ENCODE assay signal across 10 cellular contexts in the genomic region with DNA sequence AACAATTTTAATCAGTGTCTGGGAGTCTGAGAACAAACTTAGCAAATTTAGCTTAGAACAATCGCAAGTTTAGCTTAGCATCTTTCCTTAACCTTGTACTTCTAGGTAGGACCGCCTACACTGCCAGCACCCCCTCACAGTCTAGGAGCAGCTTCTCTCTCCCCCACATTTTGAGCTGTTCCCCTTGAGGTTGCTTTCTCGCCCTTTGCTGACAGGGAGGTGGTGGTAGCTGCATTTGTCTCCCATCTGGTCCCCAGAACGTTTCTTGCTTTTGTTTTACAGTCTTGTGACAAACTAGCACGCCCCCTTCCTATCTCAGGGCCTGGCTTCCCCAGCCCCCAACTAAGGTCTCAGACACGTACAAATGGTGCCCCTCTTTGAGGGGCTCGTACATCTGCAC. TPM values are rescaled to one million over a fixed set of nuclear protein-coding genes. Genes with fewer than 3 reads are reported as not detected.
DNase-seq lines count a peak whose midpoint lies in the region; ATAC-seq and TF ChIP-seq lines count a peak whose summit lies in the region.
"Had no signal": no experiment of that assay in that cellular context is flagged by ENCODE, and none has a peak within 500 bp of the region (broad histone marks: within the 10 kb centered on the region; RNA-seq: fewer than 3 reads in every experiment).

No MANE protein-coding gene starts in this region.

- in situ Hi-C loops in brain microvascular endothelial cell (cut with HindIII; ENCODE audit: low pct_ligation_motif_present, low sequenced_read_pairs): no loop called here
- in situ Hi-C loops in ACHN (cut with HindIII; ENCODE audit: low pct_ligation_motif_present, low pct_unique_long_range_greater_than_20kb, low sequenced_read_pairs): no loop called here

- H3K4me3 Mint-ChIP-seq in natural killer cell treated with Interleukin-12 subunit alpha and Interleukin-12 subunit beta and Interleukin-15 and Interleukin-18, amount 100 ng/mL, for 72 hours: no peak overlapping the region

- peaks cover 47 to 53% of the 10 kb centered on the region in 2 donors for H3K4me1 Mint-ChIP-seq in natural killer cell treated with Interleukin-12 subunit alpha and Interleukin-12 subunit beta and Interleukin-15 and Interleukin-18, amount 100 ng/mL, for 72 hours (ENCODE audit: low read depth in 2 of 2)

- no peaks in the 10 kb centered on the region for H3K27me3 Mint-ChIP-seq in natural killer cell treated with Interleukin-12 subunit alpha and Interleukin-12 subunit beta and Interleukin-15 and Interleukin-18, amount 100 ng/mL, for 72 hours

- no peaks in the 10 kb centered on the region for H3K36me3 Mint-ChIP-seq in natural killer cell treated with Interleukin-12 subunit alpha and Interleukin-12 subunit beta and Interleukin-15 and Interleukin-18, amount 100 ng/mL, for 72 hours

- no peaks in the 10 kb centered on the region for H3K9me3 Mint-ChIP-seq in natural killer cell treated with Interleukin-12 subunit alpha and Interleukin-12 subunit beta and Interleukin-15 and Interleukin-18, amount 100 ng/mL, for 72 hours

- H3K4me1 ChIP-seq in heart right ventricle: peaks cover 46 to 100% (median 94%) of the 10 kb centered on the region in 9 donors
- peaks cover 76% of the 10 kb centered on the region for H3K4me1 ChIP-seq in vagina

- H3K9me3 ChIP-seq in heart right ventricle (no peaks in the 10 kb centered on the region), vagina (no peaks in the 10 kb centered on the region)

- intact Hi-C loops in heart right ventricle (cut with DNase I): no loop called here
- intact Hi-C loops in Right ventricle myocardium superior (cut with DNase I): no loop called here
- intact Hi-C loops in vagina (cut with DNase I): no loop called here

- H3K4me3 ChIP-seq in heart right ventricle (no peak overlapping the region), brain microvascular endothelial cell (ENCODE audit: low read depth, low read length) (no peak overlapping the region), vagina (no peak overlapping the region)

- H3K36me3 ChIP-seq in heart right ventricle: peaks cover 0 to 6% (median 0%) of the 10 kb centered on the region in 9 donors
- H3K36me3 ChIP-seq in brain microvascular endothelial cell (replicated peaks): no peaks in the 10 kb centered on the region
- no peaks in the 10 kb centered on the region for H3K36me3 ChIP-seq in vagina

- H3K27ac ChIP-seq in heart right ventricle: peak overlapping the region; percentile 75 to 89 (median 84)
- peak overlapping the region; percentile 65 for H3K27ac ChIP-seq in brain microvascular endothelial cell
- peak overlapping the region; percentile 78 for H3K27ac ChIP-seq in vagina

- 31 to 42% methylated on average over 7 of the region's 7 CpGs for WGBS in heart right ventricle, 2 donors

- H3K27ac Mint-ChIP-seq in natural killer cell treated with Interleukin-12 subunit alpha and Interleukin-12 subunit beta and Interleukin-15 and Interleukin-18, amount 100 ng/mL, for 72 hours: peak overlapping the region; percentile 5 to 15

- H3K27me3 ChIP-seq in heart right ventricle: no peaks in the 10 kb centered on the region
- no peaks in the 10 kb centered on the region for H3K27me3 ChIP-seq in brain microvascular endothelial cell (replicated peaks)
- no peaks in the 10 kb centered on the region for H3K27me3 ChIP-seq in vagina

- DNase-seq in heart right ventricle (no peak), Right ventricle myocardium superior (no peak), brain microvascular endothelial cell (no peak), vagina (ENCODE audit: extremely low spot score in 2 of 2) (no peak), ACHN (no peak), kidney tubule cell (ENCODE audit: low spot score) (no peak)
- no peak for DNase-seq in natural killer cell treated with Interleukin-12 subunit alpha and Interleukin-12 subunit beta and Interleukin-15 and Interleukin-18, amount 100 ng/mL, for 72 hours (ENCODE audit: low spot score)
- DNase-seq: DMS79; stimulated activated CD4-positive, alpha-beta T cell treated with anti-CD3 and anti-CD28 coated beads, Interleukin-2, amount 100 ng/mL, for 48 hours had no signal

- no peak for ATAC-seq in heart right ventricle
- no peak for ATAC-seq in Right ventricle myocardium superior (ENCODE audit: poor library complexity)
- ATAC-seq in natural killer cell treated with Interleukin-12 subunit alpha and Interleukin-12 subunit beta and Interleukin-15 and Interleukin-18, amount 100 ng/mL, for 72 hours: no peak
- ATAC-seq in GM19455 (IDR thresholded peaks at IDR 0.05; ENCODE audit: unreplicated experiment): no peak

- no peak for TF ChIP-seq POLR2A in vagina (IDR thresholded peaks at IDR 0.05)

- TF ChIP-seq CTCF in heart right ventricle (IDR thresholded peaks at IDR 0.05): no peak
- TF ChIP-seq CTCF in brain microvascular endothelial cell (IDR thresholded peaks at IDR 0.05; ENCODE audit: low read depth, low read length, missing control alignments): no peak
- no peak for TF ChIP-seq CTCF in vagina (IDR thresholded peaks at IDR 0.05)

RNA-seq across cellular contexts. Expression of gene CRTC3, which starts 27.4 kb away (rescaled TPM):
- 10 to 100 TPM; 25.1 to 34.9 (median 29.4) TPM for total RNA-seq in heart right ventricle
- 10 to 100 TPM; 11.5 to 12.8 TPM for polyA plus RNA-seq in heart right ventricle
- 27.2 TPM for total RNA-seq in Right ventricle myocardium superior
- 10 to 100 TPM; 44.1 to 69.4 TPM for total RNA-seq in natural killer cell treated with Interleukin-12 subunit alpha and Interleukin-12 subunit beta and Interleukin-15 and Interleukin-18, amount 100 ng/mL, for 72 hours
- total RNA-seq in vagina: 43.5 TPM
